17 cellular contexts compared by ENCODE assay signal in the genomic region with DNA sequence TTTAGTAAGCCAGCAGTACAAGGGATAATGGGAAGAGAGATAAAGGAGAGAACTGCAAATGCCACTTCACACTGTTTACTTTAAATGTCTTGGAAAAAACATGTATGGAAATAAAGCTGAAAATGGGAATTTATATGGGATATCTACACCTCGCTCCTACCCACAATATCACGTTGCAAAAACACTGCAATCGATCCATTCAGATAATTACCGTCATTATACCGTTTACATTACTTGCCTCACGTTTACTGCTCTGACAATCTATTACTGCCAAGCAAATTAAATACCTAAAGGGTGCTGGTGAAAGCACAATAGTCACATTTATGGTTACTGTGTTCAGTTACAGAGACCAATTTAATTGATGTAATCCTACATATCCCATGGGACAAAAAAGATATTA.
"Had no signal": no experiment of that assay in that cellular context is flagged by ENCODE, and none has a peak within 500 bp of the region (broad histone marks: within the 10 kb centered on the region; RNA-seq: fewer than 3 reads in every experiment).

No MANE protein-coding gene starts in this region.

- H3K4me3 ChIP-seq: coronary artery, right atrium auricular region, tibial nerve had no signal

- H3K4me3 Mint-ChIP-seq: activated T-helper 1 cell treated with anti-CD3 and anti-CD28 coated beads, Interleukin-12 subunit alpha, Interleukin-12 subunit beta, Interleukin-2, Interleukin-4 antibody, amounts not matched to agents 30 ng/mL and 10 ng/mL and 1 ng/mL, durations not matched to agents 14 hours and 24 hours and 36 hours; central memory CD8-positive, alpha-beta T cell; naive thymus-derived CD8-positive, alpha-beta T cell; stimulated activated naive B cell treated with anti-CD40 and anti-IgM and Interleukin-4, amounts not matched to agents 10 μg/mL and 1 μg/mL and 100 μg/mL, for 72 hours had no signal

- H3K36me3 ChIP-seq: brain microvascular endothelial cell, right atrium auricular region, tibial nerve had no signal

- H3K4me1 Mint-ChIP-seq: central memory CD8-positive, alpha-beta T cell; naive thymus-derived CD8-positive, alpha-beta T cell; stimulated activated naive B cell treated with anti-CD40 and anti-IgM and Interleukin-4, amounts not matched to agents 10 μg/mL and 1 μg/mL and 100 μg/mL, for 72 hours had no signal

- H3K27ac ChIP-seq: brain microvascular endothelial cell, coronary artery, foreskin keratinocyte, right atrium auricular region, tibial nerve had no signal

- H3K4me1 ChIP-seq: foreskin keratinocyte, right atrium auricular region, tibial nerve had no signal

- H3K27ac Mint-ChIP-seq: activated T-helper 1 cell treated with anti-CD3 and anti-CD28 coated beads, Interleukin-12 subunit alpha, Interleukin-12 subunit beta, Interleukin-2, Interleukin-4 antibody, amounts not matched to agents 30 ng/mL and 10 ng/mL and 1 ng/mL, durations not matched to agents 14 hours and 24 hours and 36 hours; naive thymus-derived CD8-positive, alpha-beta T cell; stimulated activated naive B cell treated with anti-CD40 and anti-IgM and Interleukin-4, amounts not matched to agents 10 μg/mL and 1 μg/mL and 100 μg/mL, for 72 hours had no signal

- DNase-seq: activated CD4-positive, alpha-beta T cell treated with anti-CD3 and anti-CD28 coated beads, Interleukin-2, amount 50 U/mL, for 1 hour; activated CD8-positive, alpha-beta memory T cell treated with anti-CD3 and anti-CD28 coated beads for 24 hours; anterior cingulate cortex; brain microvascular endothelial cell; effector CD8-positive, alpha-beta T cell; foreskin keratinocyte; mesenchymal stem cell; naive thymus-derived CD8-positive, alpha-beta T cell; stimulated activated CD4-positive, alpha-beta T cell treated with anti-CD3 and anti-CD28 coated beads, Interleukin-15, amount 100 ng/mL, for 24 hours; stimulated activated CD4-positive, alpha-beta T cell treated with anti-CD3 and anti-CD28 coated beads, Interleukin-4, amount 100 ng/mL, for 1 hour; stimulated activated naive B cell treated with anti-CD40 and anti-IgM and Interleukin-4, amounts not matched to agents 10 μg/mL and 1 μg/mL and 100 μg/mL, for 72 hours; T-helper 9 cell had no signal

- H3K9me3 Mint-ChIP-seq: activated T-helper 1 cell treated with anti-CD3 and anti-CD28 coated beads, Interleukin-12 subunit alpha, Interleukin-12 subunit beta, Interleukin-2, Interleukin-4 antibody, amounts not matched to agents 30 ng/mL and 10 ng/mL and 1 ng/mL, durations not matched to agents 14 hours and 24 hours and 36 hours had no signal

- ATAC-seq: foreskin keratinocyte; naive thymus-derived CD8-positive, alpha-beta T cell; stimulated activated naive B cell treated with anti-CD40 and anti-IgM and Interleukin-4, amounts not matched to agents 10 μg/mL and 1 μg/mL and 100 μg/mL, for 72 hours had no signal

- H3K27me3 Mint-ChIP-seq: central memory CD8-positive, alpha-beta T cell; stimulated activated naive B cell treated with anti-CD40 and anti-IgM and Interleukin-4, amounts not matched to agents 10 μg/mL and 1 μg/mL and 100 μg/mL, for 72 hours had no signal

- H3K36me3 Mint-ChIP-seq: naive thymus-derived CD8-positive, alpha-beta T cell; stimulated activated naive B cell treated with anti-CD40 and anti-IgM and Interleukin-4, amounts not matched to agents 10 μg/mL and 1 μg/mL and 100 μg/mL, for 72 hours had no signal

- H3K27me3 ChIP-seq: brain microvascular endothelial cell, foreskin keratinocyte, right atrium auricular region, tibial nerve had no signal
